ENCODE assay signal across 18 cellular contexts in the genomic region with DNA sequence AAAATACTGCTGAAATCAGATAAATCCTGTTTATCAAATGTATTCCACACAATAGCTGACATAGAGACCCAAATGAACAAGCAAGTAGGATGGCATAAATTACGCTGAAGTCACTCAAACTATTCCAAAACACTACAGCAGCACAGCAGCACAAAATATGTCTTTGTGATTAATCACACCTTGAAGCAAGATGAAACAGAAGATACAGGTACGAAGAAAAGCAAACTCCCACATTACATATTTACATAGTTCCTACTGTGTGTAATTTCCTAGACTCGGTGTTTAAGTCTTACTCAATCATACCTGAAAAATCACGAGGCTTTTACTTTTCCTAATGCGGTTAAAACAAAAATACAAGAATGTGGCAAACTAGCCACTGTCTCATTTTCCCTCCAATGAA.
"Had no signal": no experiment of that assay in that cellular context is flagged by ENCODE, and none has a peak within 500 bp of the region (broad histone marks: within the 10 kb centered on the region; RNA-seq: fewer than 3 reads in every experiment).

No MANE protein-coding gene starts in this region.

- H3K9me3 ChIP-seq: ascending aorta, thyroid gland, uterus had no signal

- H3K36me3 ChIP-seq: cardiac muscle cell, neural progenitor cell, thyroid gland, uterus had no signal

- H3K27me3 Mint-ChIP-seq: T-helper 17 cell had no signal

- H3K27ac ChIP-seq: ascending aorta, cardiac muscle cell, neural progenitor cell, parathyroid adenoma, thyroid gland had no signal

- H3K4me3 Mint-ChIP-seq: neural progenitor cell, T-helper 17 cell had no signal

- H3K4me1 ChIP-seq: neural progenitor cell, parathyroid adenoma had no signal

- H3K9ac ChIP-seq: neural progenitor cell, parathyroid adenoma had no signal

- H3K4me3 ChIP-seq: ascending aorta, cardiac muscle cell, neural progenitor cell, thyroid gland, uterus had no signal

- H2AFZ ChIP-seq: neural progenitor cell, parathyroid adenoma had no signal

- H3K79me2 ChIP-seq: parathyroid adenoma had no signal

- H3K27ac Mint-ChIP-seq: neural progenitor cell, T-helper 17 cell had no signal

- DNase-seq: activated CD4-positive, alpha-beta T cell treated with anti-CD3 and anti-CD28 coated beads, Interleukin-2, amount 50 U/mL, for 48 hours; activated CD4-positive, CD25-positive, alpha-beta regulatory T cell; activated CD8-positive, alpha-beta memory T cell treated with anti-CD3 and anti-CD28 coated beads, Interleukin-2, amount 50 U/mL, for 48 hours; activated effector memory CD4-positive, alpha-beta T cell treated with anti-CD3 and anti-CD28 coated beads, Interleukin-2, amount 50 U/mL, for 16 hours; effector CD4-positive, alpha-beta T cell; hippocampal formation; midbrain; stimulated activated CD4-positive, alpha-beta T cell treated with anti-CD3 and anti-CD28 coated beads, Interleukin-4, amount 100 ng/mL, for 24 hours; T-helper 17 cell; thyroid gland; uterus had no signal

- H3K4me2 ChIP-seq: neural progenitor cell had no signal

- ATAC-seq: T-helper 17 cell had no signal

- H3K9me3 Mint-ChIP-seq: neural progenitor cell had no signal

- FAIRE-seq: colon, endothelial cell of umbilical vein, TTC549 had no signal

- H3K27me3 ChIP-seq: ascending aorta, cardiac muscle cell, neural progenitor cell, thyroid gland, uterus had no signal
